ENCODE assay signal across 13 cellular contexts in genomic region chr10:30828680-30829079, GRCh38.
A peak's percentile ranks its signal among the peaks of the same experiment; 100 is the strongest.
DNase-seq lines count a peak whose midpoint lies in the region; ATAC-seq lines count a peak whose summit lies in the region.
"Had no signal": no experiment of that assay in that cellular context is flagged by ENCODE, and none has a peak within 500 bp of the region (broad histone marks: within the 10 kb centered on the region; RNA-seq: fewer than 3 reads in every experiment).

No MANE protein-coding gene starts in this region.

- H3K27ac Mint-ChIP-seq in activated CD4-positive, alpha-beta T cell treated with anti-CD3 and anti-CD28 coated beads for 36 hours, result no peak overlapping the region

- H3K4me1 Mint-ChIP-seq in activated CD4-positive, alpha-beta T cell treated with anti-CD3 and anti-CD28 coated beads for 36 hours, result no peaks in the 10 kb centered on the region

- intact Hi-C loops in activated CD4-positive, alpha-beta T cell treated with anti-CD3 and anti-CD28 coated beads for 36 hours (cut with DNase I, micrococcal nuclease), result no loop called here

- H3K9me3 Mint-ChIP-seq in activated CD4-positive, alpha-beta T cell treated with anti-CD3 and anti-CD28 coated beads for 36 hours (ENCODE audit: low read depth), result no peaks in the 10 kb centered on the region

- no peaks in the 10 kb centered on the region for H3K36me3 Mint-ChIP-seq in activated CD4-positive, alpha-beta T cell treated with anti-CD3 and anti-CD28 coated beads for 36 hours (ENCODE audit: low read depth)

- DNase-seq in Daoy (ENCODE audit: low read depth) (peak; percentile 20), NCI-H226 (peak; percentile 6), astrocyte of the hippocampus (ENCODE audit: low read depth, low spot score) (peak; percentile 22), iris pigment epithelial cell (ENCODE audit: low read depth) (peak; percentile 61), hippocampal formation (lab: John Stamatoyannopoulos, UW) (no peak), cerebellar cortex (ENCODE audit: low spot score) (no peak), T-helper 2 cell (no peak)
- no peak for DNase-seq in activated CD4-positive, alpha-beta T cell treated with anti-CD3 and anti-CD28 coated beads for 36 hours
- DNase-seq: NCI-H1436, NCI-H2029, NCI-H2171 treated with DMSO at 0.1 percent for 48 hours, NCI-H748 treated with DMSO at 0.1 percent for 48 hours, Peyer's patch had no signal

- H3K4me3 Mint-ChIP-seq in activated CD4-positive, alpha-beta T cell treated with anti-CD3 and anti-CD28 coated beads for 36 hours, result no peak overlapping the region

- POLR2A ChIA-PET in activated CD4-positive, alpha-beta T cell treated with anti-CD3 and anti-CD28 coated beads for 36 hours (lab: Charles Lee), result no interaction called here

- CTCF ChIA-PET in activated CD4-positive, alpha-beta T cell treated with anti-CD3 and anti-CD28 coated beads for 36 hours (lab: Charles Lee), result interaction anchor here (0.6 kb wide), 2 partner anchors 44 to 390 kb away, joined by 3 read pairs; no protein-coding TSS in a partner anchor

- ATAC-seq in activated CD4-positive, alpha-beta T cell treated with anti-CD3 and anti-CD28 coated beads for 36 hours, result no peak

- H3K27me3 Mint-ChIP-seq in activated CD4-positive, alpha-beta T cell treated with anti-CD3 and anti-CD28 coated beads for 36 hours, result no peaks in the 10 kb centered on the region

Comparison
In these comparisons a context has a peak if more than half of its experiments do, and no peak if none do; other contexts are left out.
1. DNase-seq: peak in Daoy (single experiment), NCI-H226 (single experiment), astrocyte of the hippocampus (single experiment) and iris pigment epithelial cell (single experiment); none in hippocampal formation (0 of 2), cerebellar cortex (single experiment), activated CD4-positive, alpha-beta T cell treated with anti-CD3 and anti-CD28 coated beads for 36 hours (single experiment) and T-helper 2 cell (0 of 5).